8 cellular contexts compared by ENCODE assay signal in genomic region chr2:157497603-157498314, GRCh38. TPM values are rescaled to one million over a fixed set of nuclear protein-coding genes. Genes with fewer than 3 reads are reported as not detected.
DNase-seq lines count a peak whose midpoint lies in the region; ATAC-seq, FAIRE-seq and TF ChIP-seq lines count a peak whose summit lies in the region.

No MANE protein-coding gene starts in this region.

- H3K4me1 Mint-ChIP-seq in CD4-positive, alpha-beta memory T cell = peaks cover 6 to 14% (median 11%) of the 10 kb centered on the region in 4 donors

- intact Hi-C loops in CD4-positive, alpha-beta memory T cell (cut with micrococcal nuclease) = loop anchor here (1.0 to 10.0 kb wide), 6 partner anchors 195 to 957 kb away; partner anchors contain the start of genes ACVR1, CCDC148 and PKP4
- intact Hi-C loops in heart right ventricle (cut with DNase I) = loop anchor here in 7 of 10 donors (2.0 to 10.0 kb wide), 9 partner anchors 97 to 515 kb away; partner anchors contain the start of gene ERMN (in 2 of the 7)

- H3K4me3 Mint-ChIP-seq in CD4-positive, alpha-beta memory T cell = no peak overlapping the region

- H3K4me3 ChIP-seq in CD4-positive, alpha-beta memory T cell (ENCODE audit: low read length in 2 of 2) = no peak overlapping the region
- no peak overlapping the region for H3K4me3 ChIP-seq in WERI-Rb-1 (ENCODE audit: low read depth, low read length)
- no peak overlapping the region for H3K4me3 ChIP-seq in heart right ventricle
- H3K4me3 ChIP-seq in small intestine (ENCODE audit: low read depth in 1 of 2, low read length in 2 of 2) = no peak overlapping the region

- no peaks in the 10 kb centered on the region for H3K9me3 Mint-ChIP-seq in CD4-positive, alpha-beta memory T cell

- H3K27ac ChIP-seq in CD4-positive, alpha-beta memory T cell (ENCODE audit: low read depth, low read length) = no peak overlapping the region
- no peak overlapping the region for H3K27ac ChIP-seq in WERI-Rb-1
- H3K27ac ChIP-seq in heart right ventricle = no peak overlapping the region
- no peak overlapping the region for H3K27ac ChIP-seq in small intestine (ENCODE audit: low read depth in 1 of 2, low read length in 1 of 2)

- H3K27ac Mint-ChIP-seq in CD4-positive, alpha-beta memory T cell = no peak overlapping the region

- no peaks in the 10 kb centered on the region for H3K36me3 Mint-ChIP-seq in CD4-positive, alpha-beta memory T cell

- 24 to 28% methylated on average over 7 of the region's 7 CpGs for WGBS in heart right ventricle, 2 donors
- WGBS in small intestine, 3 donors = 22 to 28% (median 25%) methylated on average over 7 of the region's 7 CpGs

- no peaks in the 10 kb centered on the region for H3K9me3 ChIP-seq in CD4-positive, alpha-beta memory T cell (ENCODE audit: control insufficient read depth in 1 of 2, low read length in 2 of 2)
- H3K9me3 ChIP-seq in WERI-Rb-1 (ENCODE audit: severe bottlenecking) (no peaks in the 10 kb centered on the region), heart right ventricle (no peaks in the 10 kb centered on the region), small intestine (ENCODE audit: control insufficient read depth, low read depth) (no peaks in the 10 kb centered on the region)

- POLR2A ChIA-PET in CD4-positive, alpha-beta memory T cell (lab: Charles Lee; ENCODE audit: partially characterized antibody) = no interaction called here

- H3K27me3 ChIP-seq in CD4-positive, alpha-beta memory T cell (ENCODE audit: insufficient read depth, low read length) = no peaks in the 10 kb centered on the region
- no peaks in the 10 kb centered on the region for H3K27me3 ChIP-seq in WERI-Rb-1 (ENCODE audit: insufficient read depth, low read depth, severe bottlenecking)
- no peaks in the 10 kb centered on the region for H3K27me3 ChIP-seq in heart right ventricle
- H3K27me3 ChIP-seq in small intestine (ENCODE audit: control insufficient read depth in 2 of 2, insufficient read depth in 2 of 2, low read length in 2 of 2) = no peaks in the 10 kb centered on the region

- CTCF ChIA-PET in CD4-positive, alpha-beta memory T cell (lab: Charles Lee; ENCODE audit: partially characterized antibody) = interaction anchor here (0.5 to 2.4 kb wide), 25 partner anchors 9 to 1257 kb away, joined by 3 to 13 read pairs (median 3); no protein-coding TSS in a partner anchor

- H3K4me1 ChIP-seq in CD4-positive, alpha-beta memory T cell (ENCODE audit: insufficient read depth, low read length) = peaks cover under 1% of the 10 kb centered on the region
- H3K4me1 ChIP-seq in heart right ventricle (no peaks in the 10 kb centered on the region), small intestine (ENCODE audit: control insufficient read depth in 2 of 2, insufficient read depth in 1 of 2, low read depth in 1 of 2, low read length in 1 of 2) (no peaks in the 10 kb centered on the region)

- H3K27me3 Mint-ChIP-seq in CD4-positive, alpha-beta memory T cell = peaks cover 0 to 3% of the 10 kb centered on the region in 2 donors

- FAIRE-seq in small intestine (lab: Jason Lieb, UNC) = peak; percentile 49

- peak; percentile 67 for TF ChIP-seq CTCF in WERI-Rb-1 (IDR thresholded peaks at IDR 0.05; ENCODE audit: low read depth, low read length)
- TF ChIP-seq CTCF in heart right ventricle (IDR thresholded peaks at IDR 0.05) = peak; percentile 21 to 69 (median 58)

- H3K36me3 ChIP-seq in CD4-positive, alpha-beta memory T cell (ENCODE audit: insufficient read depth, low read length) = no peaks in the 10 kb centered on the region
- no peaks in the 10 kb centered on the region for H3K36me3 ChIP-seq in WERI-Rb-1
- no peaks in the 10 kb centered on the region for H3K36me3 ChIP-seq in heart right ventricle
- no peaks in the 10 kb centered on the region for H3K36me3 ChIP-seq in small intestine (ENCODE audit: control insufficient read depth in 2 of 2, insufficient read depth in 2 of 2, low read length in 2 of 2)

- peak; percentile 35 to 52 (median 40) for DNase-seq in CD4-positive, alpha-beta memory T cell
- DNase-seq in NCI-H2081 treated with DMSO at 0.1 percent for 48 hours (lab: John Stamatoyannopoulos, UW) (peak; percentile 35), WERI-Rb-1 (peak; percentile 10), heart right ventricle (no peak), small intestine (peak; percentile 59), NCI-H187 treated with DMSO at 0.1 percent for 48 hours (lab: John Stamatoyannopoulos, UW) (no peak)

- ATAC-seq in GM18868 (IDR thresholded peaks at IDR 0.05; ENCODE audit: unreplicated experiment) (peak; percentile 90), HG02981 (IDR thresholded peaks at IDR 0.05; ENCODE audit: unreplicated experiment) (peak; percentile 89), heart right ventricle (peak in 3 of 8 donors; percentile 49 to 61 (median 56))

RNA-seq across cellular contexts. Expression of gene CYTIP, which starts 53.9 kb away (rescaled TPM):
- 100 to 1,000 TPM; 231 to 248 TPM for total RNA-seq in CD4-positive, alpha-beta memory T cell
- 100 to 1,000 TPM; 163 to 176 TPM for polyA plus RNA-seq in CD4-positive, alpha-beta memory T cell
- 10 to 100 TPM in 1 of 10 donors, 1 to 10 TPM in 8, under 1 TPM in 1; 0.85 to 13.7 (median 1.7) TPM for total RNA-seq in heart right ventricle
- polyA plus RNA-seq in heart right ventricle (under 1 TPM; 0.73 to 0.86 TPM), small intestine (10 to 100 TPM in 2 of 3 donors, 1 to 10 TPM in 1; 9.4 to 19.8 (median 15.7) TPM)

Comparison
In these comparisons a context has a peak if more than half of its experiments do, and no peak if none do; other contexts are left out.
1. DNase-seq: peak in CD4-positive, alpha-beta memory T cell (5 of 5), NCI-H2081 treated with DMSO at 0.1 percent for 48 hours (single experiment), WERI-Rb-1 (single experiment) and small intestine (single experiment); none in heart right ventricle (0 of 2) and NCI-H187 treated with DMSO at 0.1 percent for 48 hours (single experiment).
2. RNA of gene CYTIP, which starts 53.9 kb away (polyA plus RNA-seq): 163 to 176 TPM in CD4-positive, alpha-beta memory T cell; 9.4 to 19.8 TPM in small intestine and 0.73 to 0.86 TPM in heart right ventricle; every median in the first group is over 4 times any median in the second.